13 cellular contexts compared by ENCODE assay signal in genomic region chr16:4510747-4511426, GRCh38. TPM values are rescaled to one million over a fixed set of nuclear protein-coding genes. Genes with fewer than 3 reads are reported as not detected.
DNase-seq lines count a peak whose midpoint lies in the region; ATAC-seq and TF ChIP-seq lines count a peak whose summit lies in the region.
"Had no signal": no experiment of that assay in that cellular context is flagged by ENCODE, and none has a peak within 500 bp of the region (broad histone marks: within the 10 kb centered on the region; RNA-seq: fewer than 3 reads in every experiment).

No MANE protein-coding gene starts in this region.

- no peak overlapping the region for H3K4me3 ChIP-seq in upper lobe of right lung
- H3K4me3 ChIP-seq: GM23338, psoas muscle had no signal

- peaks cover 0 to 5% (median 2%) of the 10 kb centered on the region in 3 donors for H3K27me3 Mint-ChIP-seq in immature natural killer cell (ENCODE audit: low read depth in 3 of 3)

- peak overlapping the region; percentile 6 to 56 (median 34) for H3K4me3 Mint-ChIP-seq in immature natural killer cell
- H3K4me3 Mint-ChIP-seq: GM23338 had no signal

- peak; percentile 25 for ATAC-seq in Right ventricle myocardium superior (ENCODE audit: poor library complexity)
- peak; percentile 5 for ATAC-seq in upper lobe of right lung

- peaks cover 73 to 75% of the 10 kb centered on the region in 2 donors for H3K4me1 Mint-ChIP-seq in immature natural killer cell

- peaks cover 16 to 40% (median 28%) of the 10 kb centered on the region in 3 donors for H3K36me3 Mint-ChIP-seq in immature natural killer cell

- H3K9me3 Mint-ChIP-seq in immature natural killer cell: no peaks in the 10 kb centered on the region
- H3K9me3 Mint-ChIP-seq: GM23338 had no signal

- H3K27ac Mint-ChIP-seq in immature natural killer cell: peak overlapping the region; percentile 91 to 98 (median 94)
- H3K27ac Mint-ChIP-seq: GM23338 had no signal

- DNase-seq in Right ventricle myocardium superior (peak; percentile 50), cardiac septum (ENCODE audit: low spot score) (no peak), immature natural killer cell (no peak), upper lobe of right lung (no peak), amygdala (lab: John Stamatoyannopoulos, UW) (no peak), SW 1271 (lab: John Stamatoyannopoulos, UW) (no peak), NCI-H345 treated with DMSO at 0.1 percent for 48 hours (lab: John Stamatoyannopoulos, UW; ENCODE audit: unreplicated experiment) (no peak)
- DNase-seq: activated CD8-positive, alpha-beta memory T cell treated with anti-CD3 and anti-CD28 coated beads for 24 hours; foreskin melanocyte; KG1; psoas muscle had no signal

- H3K27ac ChIP-seq in angular gyrus (ENCODE audit: low read depth, low read length) (peak overlapping the region; percentile 51), upper lobe of right lung (peak overlapping the region; percentile 30)
- H3K27ac ChIP-seq: psoas muscle had no signal

- peaks cover 42% of the 10 kb centered on the region for H3K4me1 ChIP-seq in upper lobe of right lung

- intact Hi-C loops in Right ventricle myocardium superior (cut with DNase I) (no loop called here), cardiac septum (cut with DNase I) (loop anchor here (5.0 kb wide), 1 partner anchor 441 kb away; no protein-coding TSS in a partner anchor), upper lobe of right lung (cut with DNase I) (no loop called here)

- no peaks in the 10 kb centered on the region for H3K27me3 ChIP-seq in upper lobe of right lung

- H3K9me3 ChIP-seq in upper lobe of right lung: no peaks in the 10 kb centered on the region
- H3K9me3 ChIP-seq: psoas muscle had no signal

- no peak for TF ChIP-seq CTCF in upper lobe of right lung (IDR thresholded peaks at IDR 0.05)

- H3K36me3 ChIP-seq in upper lobe of right lung: peaks cover 74% of the 10 kb centered on the region

RNA-seq across cellular contexts. Expression of gene CDIP1, which starts 27.7 kb away (rescaled TPM):
- 45.2 TPM for total RNA-seq in Right ventricle myocardium superior
- 42.1 TPM for total RNA-seq in cardiac septum
- 10 to 100 TPM; 26.9 to 51.9 (median 47.8) TPM for polyA plus RNA-seq in immature natural killer cell
- total RNA-seq in upper lobe of right lung: 23.8 TPM

RNA-seq across cellular contexts. Expression of gene HMOX2, which starts 34.7 kb away (rescaled TPM):
- total RNA-seq in Right ventricle myocardium superior (125 TPM), cardiac septum (69.1 TPM), upper lobe of right lung (53.0 TPM)
- polyA plus RNA-seq in immature natural killer cell: 100 to 1,000 TPM; 130 to 225 (median 196) TPM

RNA-seq across cellular contexts. Expression of gene NMRAL1, which starts 36.5 kb away (rescaled TPM):
- total RNA-seq in Right ventricle myocardium superior (24.9 TPM), cardiac septum (7.3 TPM), upper lobe of right lung (39.0 TPM)
- polyA plus RNA-seq in immature natural killer cell: 10 to 100 TPM; 46.1 to 65.3 (median 60.7) TPM

RNA-seq across cellular contexts. Expression of gene C16orf96, which starts 45.3 kb away (rescaled TPM):
- total RNA-seq in Right ventricle myocardium superior (0.11 TPM), cardiac septum (0.11 TPM), upper lobe of right lung (0.32 TPM)
- polyA plus RNA-seq in immature natural killer cell: not detected
